ENCODE assay signal across 1 cellular context in the genomic region with DNA sequence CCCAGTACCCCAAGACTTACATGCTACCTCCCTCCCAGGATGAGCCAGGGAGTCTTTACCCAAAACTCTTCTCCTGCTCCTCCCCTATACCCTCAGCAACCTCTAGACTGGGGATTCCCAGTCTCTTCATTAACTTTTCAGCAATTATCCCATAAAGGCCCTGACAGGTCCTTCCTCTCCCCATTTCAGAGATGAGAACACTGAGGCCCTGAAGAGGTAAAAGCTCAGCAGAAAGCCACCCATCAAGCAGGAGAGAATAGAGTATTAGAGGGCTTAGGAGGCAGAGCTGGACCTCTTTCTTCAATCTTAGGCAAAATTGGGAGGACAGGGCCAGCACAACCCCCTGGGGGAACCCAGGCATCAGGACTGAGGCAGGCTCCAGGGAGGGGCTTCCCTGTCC.
TF ChIP-seq lines count a peak whose summit lies in the region.

No MANE protein-coding gene starts in this region.

TF ChIP-seq in H1, 55 proteins besides CTCF, POLR2A, EP300 and RAD21:
- no peak for TF ChIP-seq CREB1 (IDR thresholded peaks at IDR 0.05)
- peak; percentile 75; the same call in 1 of the 2 replicates for TF ChIP-seq KDM1A (IDR thresholded peaks at IDR 0.05; ENCODE audit: borderline replicate concordance, low read length)
- no peak for TF ChIP-seq PHF8 (conservative IDR thresholded peaks at IDR 0.05; ENCODE audit: low read depth, low read length)
